In the genomic region with DNA sequence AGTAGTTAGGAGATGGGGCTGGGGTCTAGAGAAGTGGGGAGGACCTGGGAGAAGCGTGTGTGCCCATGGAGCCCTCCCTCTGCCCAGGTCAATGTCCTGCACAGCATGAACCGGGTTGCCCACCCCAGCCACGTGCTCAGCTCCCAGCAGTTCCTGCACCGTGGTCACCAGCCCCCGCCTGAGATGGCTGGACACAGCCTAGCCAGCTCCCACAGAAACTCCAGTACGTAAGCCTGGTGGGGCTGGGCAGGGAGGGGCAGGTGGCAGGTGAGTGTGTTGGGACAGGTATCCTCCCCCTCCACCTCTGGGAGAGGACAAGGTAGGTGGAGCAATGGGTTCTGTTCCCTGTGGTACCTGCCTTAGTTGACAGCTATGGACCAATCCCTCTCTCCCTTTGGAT, we compare ENCODE assay signal across 18 cellular contexts. TPM values are rescaled to one million over a fixed set of nuclear protein-coding genes. Genes with fewer than 3 reads are reported as not detected.
DNase-seq lines count a peak whose midpoint lies in the region; ATAC-seq and TF ChIP-seq lines count a peak whose summit lies in the region.
"Had no signal": no experiment of that assay in that cellular context is flagged by ENCODE, and none has a peak within 500 bp of the region (broad histone marks: within the 10 kb centered on the region; RNA-seq: fewer than 3 reads in every experiment).

No MANE protein-coding gene starts in this region.

- 88 to 96% methylated on average over 6 of the region's 6 CpGs for WGBS in upper lobe of left lung, 2 donors

- H3K79me2 ChIP-seq in parathyroid adenoma = peaks cover 4% of the 10 kb centered on the region

- DNase-seq in H7 (peak; percentile 10), ecto neural progenitor cell (ENCODE audit: low spot score) (peak; percentile 32), upper lobe of left lung (peak; percentile 35 to 53), inferior parietal cortex (ENCODE audit: extremely low spot score) (no peak), SK-N-DZ (ENCODE audit: low spot score) (no peak)
- DNase-seq in activated naive CD4-positive, alpha-beta T cell (lab: John Stamatoyannopoulos, UW) = no peak
- DNase-seq: ACHN; AML-193; Caco-2; CD4-positive, alpha-beta T cell; GM23248; HCEC 1CT had no signal

- no peak for TF ChIP-seq EP300 in upper lobe of left lung (IDR thresholded peaks at IDR 0.05)

- H3K27me3 ChIP-seq in H7 (ENCODE audit: control insufficient read depth, insufficient read depth, low read length) (no peaks in the 10 kb centered on the region), parathyroid adenoma (ENCODE audit: control insufficient read depth, insufficient read depth, low read length) (no peaks in the 10 kb centered on the region), upper lobe of left lung (no peaks in the 10 kb centered on the region)

- H3K27ac ChIP-seq in parathyroid adenoma (peak overlapping the region; percentile 96), upper lobe of left lung (peak overlapping the region in 3 of 4 donors; percentile 3 to 67 (median 49))
- H3K27ac ChIP-seq: C4-2B, GM23248 had no signal

- H3K4me2 ChIP-seq in parathyroid adenoma (ENCODE audit: low read length) = no peak overlapping the region

- no peak for ATAC-seq in upper lobe of left lung (ENCODE audit: low FRiP score in 2 of 2)
- ATAC-seq: HepG2 had no signal

- no peak for TF ChIP-seq POLR2A in upper lobe of left lung (IDR thresholded peaks at IDR 0.05)

- H3K9me3 ChIP-seq in parathyroid adenoma (ENCODE audit: control insufficient read depth, low read length) (no peaks in the 10 kb centered on the region), upper lobe of left lung (no peaks in the 10 kb centered on the region)
- H3K9me3 ChIP-seq: Caco-2 had no signal

- TF ChIP-seq CTCF in parathyroid adenoma (IDR thresholded peaks at IDR 0.05) (no peak), upper lobe of left lung (IDR thresholded peaks at IDR 0.05) (no peak)

- H3K4me1 ChIP-seq in parathyroid adenoma (peaks cover 58% of the 10 kb centered on the region), upper lobe of left lung (peaks cover 0 to 27% (median 12%) of the 10 kb centered on the region in 4 donors)
- H3K4me1 ChIP-seq: Caco-2 had no signal

- no peak overlapping the region for H2AFZ ChIP-seq in parathyroid adenoma
- H2AFZ ChIP-seq: GM23248 had no signal

- peaks cover 2% of the 10 kb centered on the region for H3K36me3 ChIP-seq in H7 (replicated peaks; ENCODE audit: control insufficient read depth, insufficient read depth, low read length)
- H3K36me3 ChIP-seq in parathyroid adenoma (ENCODE audit: control insufficient read depth, insufficient read depth, low read length) = no peaks in the 10 kb centered on the region
- peaks cover 0 to 71% (median 24%) of the 10 kb centered on the region in 4 donors for H3K36me3 ChIP-seq in upper lobe of left lung

- H3K9ac ChIP-seq in parathyroid adenoma = no peak overlapping the region
- H3K9ac ChIP-seq: GM23248 had no signal

- no peak overlapping the region for H3K4me3 ChIP-seq in H7 (ENCODE audit: insufficient read depth, low read depth, low read length)
- no peak overlapping the region for H3K4me3 ChIP-seq in parathyroid adenoma (ENCODE audit: low read depth, low read length)
- no peak overlapping the region for H3K4me3 ChIP-seq in upper lobe of left lung
- H3K4me3 ChIP-seq: GM23248 had no signal

RNA-seq across cellular contexts. Expression of gene CLSTN3, which starts 20.7 kb away (rescaled TPM):
- 11.0 and 20.3 TPM in 2 replicates for total RNA-seq in H7 (2014; rRNA removed; shearing (Covaris generic))
- total RNA-seq in upper lobe of left lung = 100 to 1,000 TPM in 1 of 6 donors, 10 to 100 TPM in 5; 14.4 to 111 (median 39.0) TPM
- polyA plus RNA-seq in SK-N-DZ (2014; cell fraction: cytosol; rRNA removed) = 17.8 and 32.5 TPM in 2 replicates
- polyA plus RNA-seq in SK-N-DZ (2014; cell fraction: nucleus; rRNA removed) = 31.9 and 48.0 TPM in 2 replicates

RNA-seq across cellular contexts. Expression of gene RBP5, which starts 22.2 kb away (rescaled TPM):
- 1.9 and 2.6 TPM in 2 replicates for total RNA-seq in H7 (2014; rRNA removed; shearing (Covaris generic))
- 1 to 10 TPM in 2 of 6 donors, not detected in 4; 1.8 to 6.9 TPM for total RNA-seq in upper lobe of left lung
- polyA plus RNA-seq in SK-N-DZ (2014; cell fraction: cytosol; rRNA removed) = not detected in 2 replicates
- 1.1 and 1.6 TPM in 2 replicates for polyA plus RNA-seq in SK-N-DZ (2014; cell fraction: nucleus; rRNA removed)
- total RNA-seq: CD4-positive, alpha-beta T cell; GM23248; H4 had no signal
- polyA plus RNA-seq: BJ, IgD-negative memory B cell had no signal

RNA-seq across cellular contexts. Expression of gene PEX5, which starts 38.6 kb away (rescaled TPM):
- 26.4 and 45.9 TPM in 2 replicates for total RNA-seq in H7 (2014; rRNA removed; shearing (Covaris generic))
- 10 to 100 TPM; 40.4 to 69.1 (median 49.2) TPM for total RNA-seq in upper lobe of left lung
- polyA plus RNA-seq in SK-N-DZ (2014; cell fraction: cytosol; rRNA removed) = 52.0 and 59.3 TPM in 2 replicates
- 64.2 and 65.4 TPM in 2 replicates for polyA plus RNA-seq in SK-N-DZ (2014; cell fraction: nucleus; rRNA removed)

RNA-seq across cellular contexts. Expression of gene C1RL, which starts 41.8 kb away (rescaled TPM):
- 16.3 and 18.2 TPM in 2 replicates for total RNA-seq in H7 (2014; rRNA removed; shearing (Covaris generic))
- total RNA-seq in upper lobe of left lung = 100 to 1,000 TPM in 1 of 6 donors, 10 to 100 TPM in 5; 55.9 to 224 (median 82.7) TPM
- 7.5 and 8.1 TPM in 2 replicates for polyA plus RNA-seq in SK-N-DZ (2014; cell fraction: cytosol; rRNA removed)
- 8.9 and 12.6 TPM in 2 replicates for polyA plus RNA-seq in SK-N-DZ (2014; cell fraction: nucleus; rRNA removed)

RNA-seq across cellular contexts. Expression of gene C1R, which starts 58.6 kb away (rescaled TPM):
- total RNA-seq in H7 (2014; rRNA removed; shearing (Covaris generic)) = 1.1 and 8.2 TPM in 2 replicates
- 100 to 1,000 TPM; 116 to 410 (median 210) TPM for total RNA-seq in upper lobe of left lung
- 1.5 and 3.6 TPM in 2 replicates for polyA plus RNA-seq in SK-N-DZ (2014; cell fraction: cytosol; rRNA removed)
- polyA plus RNA-seq in SK-N-DZ (2014; cell fraction: nucleus; rRNA removed) = 3.6 and 4.6 TPM in 2 replicates
- polyA plus RNA-seq: IgD-negative memory B cell had no signal

Comparison
In these comparisons a context has a peak if more than half of its experiments do, and no peak if none do; other contexts are left out.
1. DNase-seq: peak in H7 (single experiment), ecto neural progenitor cell (single experiment) and upper lobe of left lung (2 of 2); none in inferior parietal cortex (single experiment), activated naive CD4-positive, alpha-beta T cell (0 of 4) and SK-N-DZ (single experiment).